ENCODE assay signal across 24 cellular contexts in the genomic region with DNA sequence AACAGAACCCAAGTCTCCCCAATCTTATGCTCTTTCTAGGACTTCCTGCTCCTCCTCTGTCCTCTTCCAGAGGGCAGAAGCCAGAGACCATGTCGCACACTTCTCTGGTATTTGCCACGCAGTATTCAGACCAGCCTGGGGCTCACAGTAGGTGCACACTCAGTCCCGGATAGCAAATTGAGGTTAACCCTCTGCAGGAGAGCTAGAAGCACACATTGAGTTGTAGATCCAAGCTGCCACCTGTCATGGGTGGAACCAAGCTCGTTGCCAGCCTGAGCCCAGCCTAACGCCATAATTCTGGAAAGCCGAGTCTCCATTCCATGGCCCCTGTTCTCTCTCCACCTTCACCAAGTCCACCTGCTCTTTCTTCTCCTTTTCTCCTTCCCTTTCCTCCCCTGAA.
"Had no signal": no experiment of that assay in that cellular context is flagged by ENCODE, and none has a peak within 500 bp of the region (broad histone marks: within the 10 kb centered on the region; RNA-seq: fewer than 3 reads in every experiment).

No MANE protein-coding gene starts in this region.

- H3K27ac ChIP-seq: neural progenitor cell, ovary, parathyroid adenoma, psoas muscle, right lobe of liver, sigmoid colon, stomach, thoracic aorta, thyroid gland, tibial nerve, upper lobe of left lung had no signal

- H3K9me3 ChIP-seq: ovary, psoas muscle, right lobe of liver, sigmoid colon, stomach, thoracic aorta, thyroid gland, tibial nerve, upper lobe of left lung had no signal

- H3K4me3 ChIP-seq: neural progenitor cell, ovary, psoas muscle, right lobe of liver, sigmoid colon, stomach, thoracic aorta, thyroid gland, tibial nerve, upper lobe of left lung had no signal

- DNase-seq: natural killer cell; occipital lobe; ovary; posterior cingulate gyrus; psoas muscle; right cardiac atrium; right lobe of liver; sigmoid colon; small intestine; stimulated activated CD4-positive, alpha-beta T cell treated with anti-CD3 and anti-CD28 coated beads, Interleukin-15, amount 100 ng/mL, for 24 hours; stimulated activated CD4-positive, alpha-beta T cell treated with anti-CD3 and anti-CD28 coated beads, Interleukin-2, amount 100 ng/mL, for 24 hours; stimulated activated CD4-positive, alpha-beta T cell treated with anti-CD3 and anti-CD28 coated beads, Interleukin-2, amount 100 ng/mL, for 48 hours; stimulated activated CD4-positive, alpha-beta T cell treated with anti-CD3 and anti-CD28 coated beads, Interleukin-4, amount 100 ng/mL, for 24 hours; stimulated activated naive B cell treated with anti-CD40 and anti-IgM and Interleukin-4, amounts not matched to agents 10 μg/mL and 1 μg/mL and 100 μg/mL, for 72 hours; stimulated activated naive CD4-positive, alpha-beta T cell treated with Interleukin-2 at 50 U/mL for 16 hours; stomach; thyroid gland; trophoblast cell; upper lobe of left lung had no signal

- H3K36me3 ChIP-seq: neural progenitor cell, ovary, right lobe of liver, sigmoid colon, stomach, thoracic aorta, thyroid gland, tibial nerve, upper lobe of left lung had no signal

- ATAC-seq: natural killer cell; psoas muscle; right cardiac atrium; right lobe of liver; stimulated activated effector memory CD8-positive, alpha-beta T cell treated with anti-CD3 and anti-CD28 coated beads, Interleukin-12 subunit alpha, Interleukin-12 subunit beta, amount 100 ng/mL, for 72 hours; stimulated activated naive B cell treated with anti-CD40 and anti-IgM and Interleukin-4, amounts not matched to agents 10 μg/mL and 1 μg/mL and 100 μg/mL, for 72 hours had no signal

- H3K4me1 ChIP-seq: parathyroid adenoma, psoas muscle, right lobe of liver, sigmoid colon, thyroid gland, tibial nerve, upper lobe of left lung had no signal

- H3K27me3 ChIP-seq: neural progenitor cell, ovary, right lobe of liver, thyroid gland, tibial nerve, upper lobe of left lung had no signal
